In the genomic region with DNA sequence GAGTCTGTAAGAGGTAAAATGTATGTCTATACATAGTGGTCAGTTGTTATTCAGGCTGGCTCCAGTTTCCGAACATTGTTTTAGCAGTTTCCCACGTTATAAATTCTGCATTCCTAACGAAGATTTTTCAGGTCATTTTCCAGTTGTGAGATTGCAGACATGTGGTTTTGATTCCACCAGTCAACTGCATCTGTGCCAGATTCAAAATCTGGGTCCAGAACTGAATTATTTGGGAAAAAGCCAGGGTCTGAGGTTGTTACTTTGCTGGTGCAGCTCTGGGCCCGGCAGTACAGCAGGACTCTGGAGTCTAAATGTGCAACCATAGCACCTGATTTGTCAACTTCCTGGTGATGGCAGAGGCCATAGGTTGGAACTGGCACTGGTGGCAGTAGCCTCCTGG, we compare ENCODE assay signal across 23 cellular contexts.
"Had no signal": no experiment of that assay in that cellular context is flagged by ENCODE, and none has a peak within 500 bp of the region (broad histone marks: within the 10 kb centered on the region; RNA-seq: fewer than 3 reads in every experiment).

No MANE protein-coding gene starts in this region.

- H3K4me1 ChIP-seq: left ventricle myocardium inferior, lower lobe of right lung, neural progenitor cell, suprapubic skin, tibial artery, upper lobe of right lung, vagina had no signal

- H3K9me3 ChIP-seq: lower lobe of right lung, ovary, suprapubic skin, tibial artery, upper lobe of right lung, vagina had no signal

- H2AFZ ChIP-seq: hepatocyte, neural progenitor cell had no signal

- ATAC-seq: left cardiac atrium, lower lobe of right lung, natural killer cell, right cardiac atrium, upper lobe of right lung had no signal

- H3K9ac ChIP-seq: neural progenitor cell had no signal

- H3K4me2 ChIP-seq: hepatocyte, neural progenitor cell, smooth muscle cell had no signal

- H3K36me3 ChIP-seq: left ventricle myocardium inferior, lower lobe of right lung, neural progenitor cell, ovary, suprapubic skin, tibial artery, upper lobe of right lung, vagina had no signal

- H3K4me3 ChIP-seq: coronary artery, hepatocyte, left ventricle myocardium inferior, lower lobe of right lung, neural progenitor cell, ovary, smooth muscle cell, suprapubic skin, tibial artery, upper lobe of right lung, vagina had no signal

- H3K79me2 ChIP-seq: hepatocyte had no signal

- H3K27ac ChIP-seq: coronary artery, hepatocyte, left ventricle myocardium inferior, lower lobe of right lung, neural progenitor cell, ovary, suprapubic skin, tibial artery, upper lobe of right lung, vagina had no signal

- DNase-seq: effector CD4-positive, alpha-beta T cell; endodermal cell; erythroblast; foreskin melanocyte; head of caudate nucleus; kidney; left cardiac atrium; left ventricle myocardium inferior; lower lobe of right lung; natural killer cell; nucleus accumbens; ovary; stimulated activated CD4-positive, alpha-beta T cell treated with anti-CD3 and anti-CD28 coated beads, Interleukin-2, amount 100 ng/mL, for 48 hours; stimulated activated naive CD4-positive, alpha-beta T cell treated with Interleukin-2 at 50 U/mL for 16 hours; tibial artery; upper lobe of right lung had no signal

- H3K27me3 ChIP-seq: hepatocyte, neural progenitor cell, ovary, suprapubic skin, upper lobe of right lung, vagina had no signal
